ENCODE assay signal across 1 cellular context in the genomic region with DNA sequence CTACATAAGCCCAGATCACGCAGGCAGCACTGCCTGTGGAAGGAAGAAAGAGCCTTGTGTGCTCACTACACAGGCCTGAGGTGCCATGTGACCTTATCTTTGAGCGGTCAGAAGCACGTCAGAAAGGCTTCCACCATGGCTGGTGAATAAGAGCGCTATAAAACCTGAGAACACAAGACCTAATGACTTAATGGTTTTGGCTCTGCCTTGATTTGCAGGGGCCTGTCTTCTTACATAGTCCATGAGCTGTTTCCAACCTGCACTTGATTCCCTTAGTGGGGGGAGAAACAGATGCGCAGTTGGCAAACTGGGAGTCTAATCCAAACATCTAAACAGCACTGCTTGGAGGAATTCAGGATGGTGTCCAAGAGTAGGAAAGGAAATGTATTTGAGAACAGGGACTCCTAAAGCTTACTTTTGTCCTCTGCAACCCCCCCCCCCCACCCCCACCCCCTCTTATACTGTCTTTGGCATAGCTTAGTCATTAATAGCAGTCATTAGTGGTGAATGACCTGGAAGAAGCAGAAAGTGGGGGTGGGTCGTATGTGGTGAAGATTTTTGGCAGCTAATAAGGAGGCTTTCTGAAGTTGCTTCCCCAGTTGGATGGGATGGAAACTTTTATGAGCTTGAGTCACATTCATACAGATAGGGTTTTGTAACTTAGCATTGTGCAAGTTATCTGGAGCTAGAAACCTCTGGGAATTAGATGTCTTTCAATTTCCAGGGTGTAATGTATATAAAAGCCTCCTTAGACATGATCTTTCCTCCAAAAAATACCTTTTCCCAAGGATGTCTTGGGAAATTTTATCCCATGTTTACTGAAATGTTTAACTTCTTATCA.
TF ChIP-seq lines count a peak whose summit lies in the region.

No MANE protein-coding gene starts in this region.

TF ChIP-seq in WTC11, 78 proteins besides CTCF, POLR2A, EP300 and RAD21 (continued from another document):
- TF ChIP-seq, protein P1, sequence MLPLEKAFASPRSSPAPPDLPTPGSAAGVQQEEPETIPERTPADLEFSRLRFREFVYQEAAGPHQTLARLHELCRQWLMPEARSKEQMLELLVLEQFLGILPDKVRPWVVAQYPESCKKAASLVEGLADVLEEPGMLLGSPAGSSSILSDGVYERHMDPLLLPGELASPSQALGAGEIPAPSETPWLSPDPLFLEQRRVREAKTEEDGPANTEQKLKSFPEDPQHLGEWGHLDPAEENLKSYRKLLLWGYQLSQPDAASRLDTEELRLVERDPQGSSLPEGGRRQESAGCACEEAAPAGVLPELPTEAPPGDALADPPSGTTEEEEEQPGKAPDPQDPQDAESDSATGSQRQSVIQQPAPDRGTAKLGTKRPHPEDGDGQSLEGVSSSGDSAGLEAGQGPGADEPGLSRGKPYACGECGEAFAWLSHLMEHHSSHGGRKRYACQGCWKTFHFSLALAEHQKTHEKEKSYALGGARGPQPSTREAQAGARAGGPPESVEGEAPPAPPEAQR (CRISPR knock-in tag; IDR thresholded peaks at IDR 0.05), result no peak
- TF ChIP-seq JAZF1 (CRISPR knock-in tag; IDR thresholded peaks at IDR 0.05), result no peak
